In genomic region chr11:706957-707816, GRCh38 we compare ENCODE assay signal across 1 cellular context.
TF ChIP-seq lines count a peak whose summit lies in the region.

No MANE protein-coding gene starts in this region.

TF ChIP-seq in HepG2, 621 proteins besides CTCF, POLR2A, EP300 and RAD21 (continued from another document and continues in another):
- TF ChIP-seq RBM22 (optimal IDR thresholded peaks at IDR 0.05; ENCODE audit: low read length) (peak; percentile 51), ZNF784 (CRISPR knock-in tag; IDR thresholded peaks at IDR 0.05; ENCODE audit: borderline replicate concordance) (peak; percentile 13; the same call in 1 of the 2 replicates), ZNF136 (CRISPR knock-in tag; IDR thresholded peaks at IDR 0.05; ENCODE audit: low read depth) (peak; percentile 52; the same call in 1 of the 2 replicates), ZNF746 (CRISPR knock-in tag; IDR thresholded peaks at IDR 0.05) (peak; percentile 99), SMC3 (IDR thresholded peaks at IDR 0.05; ENCODE audit: low read length) (no peak), ZFYVE20 (CRISPR knock-in tag; IDR thresholded peaks at IDR 0.05; ENCODE audit: borderline replicate concordance, low read depth) (peak; percentile 17; the same call in 1 of the 2 replicates), ZNF598 (CRISPR knock-in tag; IDR thresholded peaks at IDR 0.05; ENCODE audit: borderline replicate concordance) (peak; percentile 49; the same call in 1 of the 2 replicates), ZFP41 (CRISPR knock-in tag; IDR thresholded peaks at IDR 0.05; ENCODE audit: borderline replicate concordance) (no peak), ZNF589 (CRISPR knock-in tag; conservative IDR thresholded peaks at IDR 0.05) (0 out of 2 replicates have a peak, but pooled peaks have one; percentile 45), ZNF138 (CRISPR knock-in tag; IDR thresholded peaks at IDR 0.05; ENCODE audit: low read depth) (0 out of 2 replicates have a peak, but pooled peaks have one; percentile 47), ATRX (CRISPR knock-in tag; IDR thresholded peaks at IDR 0.05; ENCODE audit: borderline replicate concordance) (no peak), HOXA3 (CRISPR knock-in tag; IDR thresholded peaks at IDR 0.05) (peak; percentile 59), ZNF12 (CRISPR knock-in tag; IDR thresholded peaks at IDR 0.05) (0 out of 2 replicates have a peak, but pooled peaks have one; percentile 60), CHCHD3 (CRISPR knock-in tag; IDR thresholded peaks at IDR 0.05) (peak; percentile 48; the same call in 1 of the 2 replicates), GATAD2A (CRISPR knock-in tag; IDR thresholded peaks at IDR 0.05) (peak; percentile 89), YEATS4 (CRISPR knock-in tag; IDR thresholded peaks at IDR 0.05; ENCODE audit: borderline replicate concordance) (peak; percentile 76), MED8 (CRISPR knock-in tag; IDR thresholded peaks at IDR 0.05; ENCODE audit: insufficient replicate concordance) (peak; percentile 93), MAFF (IDR thresholded peaks at IDR 0.05; ENCODE audit: low read depth, low read length) (no peak), ZNF264 (CRISPR knock-in tag; IDR thresholded peaks at IDR 0.05) (peak; percentile 62; the same call in 1 of the 2 replicates), ZNF883 (CRISPR knock-in tag; IDR thresholded peaks at IDR 0.05; ENCODE audit: not compliant biosample characterization) (peak; percentile 14), ZNF792 (CRISPR knock-in tag; IDR thresholded peaks at IDR 0.05) (peak; percentile 16; the same call in 1 of the 2 replicates), NR0B2 (CRISPR knock-in tag; IDR thresholded peaks at IDR 0.05) (peak; percentile 22; the same call in 1 of the 2 replicates), NBN (conservative IDR thresholded peaks at IDR 0.05) (no peak), SAP130 (CRISPR knock-in tag; IDR thresholded peaks at IDR 0.05; ENCODE audit: low read depth) (peak; percentile 84), ZBTB39 (CRISPR knock-in tag; IDR thresholded peaks at IDR 0.05) (peak; percentile 87; the same call in 1 of the 2 replicates), ZNF510 (CRISPR knock-in tag; IDR thresholded peaks at IDR 0.05; ENCODE audit: low read depth) (peak; percentile 73; the same call in 1 of the 2 replicates), TOPORS (CRISPR knock-in tag; IDR thresholded peaks at IDR 0.05) (no peak), ZSCAN29 (CRISPR knock-in tag; conservative IDR thresholded peaks at IDR 0.05) (peak; percentile 63), KMT2A (CRISPR knock-in tag; IDR thresholded peaks at IDR 0.05) (peak; percentile 18; the same call in 1 of the 2 replicates), ZNF296 (CRISPR knock-in tag; conservative IDR thresholded peaks at IDR 0.05) (peak; percentile 80), ZMYM4 (CRISPR knock-in tag; IDR thresholded peaks at IDR 0.05) (peak; percentile 73), DRAP1 (CRISPR knock-in tag; IDR thresholded peaks at IDR 0.05) (0 out of 2 replicates have a peak, but pooled peaks have one; percentile 49), STAG1 (CRISPR knock-in tag; IDR thresholded peaks at IDR 0.05) (0 out of 2 replicates have a peak, but pooled peaks have one; percentile 2), NFE2L2 (IDR thresholded peaks at IDR 0.05; ENCODE audit: low read length) (no peak), MIER3 (CRISPR knock-in tag; IDR thresholded peaks at IDR 0.05; ENCODE audit: borderline replicate concordance) (peak; percentile 18), KDM2A (CRISPR knock-in tag; IDR thresholded peaks at IDR 0.05; ENCODE audit: borderline replicate concordance, low read depth) (peak; percentile 73; the same call in 1 of the 2 replicates), BRF2 (CRISPR knock-in tag; IDR thresholded peaks at IDR 0.05) (0 out of 2 replicates have a peak, but pooled peaks have one; percentile 17), TBL1XR1 (IDR thresholded peaks at IDR 0.05; ENCODE audit: borderline replicate concordance, low read length, partially characterized antibody) (peak; percentile 86), HOXA7 (CRISPR knock-in tag; IDR thresholded peaks at IDR 0.05) (no peak), ZBTB25 (CRISPR knock-in tag; IDR thresholded peaks at IDR 0.05) (peak; percentile 73; the same call in 1 of the 2 replicates), ZNF34 (CRISPR knock-in tag; IDR thresholded peaks at IDR 0.05; ENCODE audit: borderline replicate concordance) (peak; percentile 70; the same call in 1 of the 2 replicates), SMAD3 (CRISPR knock-in tag; IDR thresholded peaks at IDR 0.05) (0 out of 2 replicates have a peak, but pooled peaks have one; percentile 72), NR2F6 (IDR thresholded peaks at IDR 0.05) (peak; percentile 94), NR2F6 (CRISPR knock-in tag; IDR thresholded peaks at IDR 0.05) (peak; percentile 97), GPN1 (CRISPR knock-in tag; IDR thresholded peaks at IDR 0.05; ENCODE audit: borderline replicate concordance) (no peak), ZNF563 (CRISPR knock-in tag; IDR thresholded peaks at IDR 0.05) (0 out of 2 replicates have a peak, but pooled peaks have one; percentile 38)
- TF ChIP-seq, protein P1, sequence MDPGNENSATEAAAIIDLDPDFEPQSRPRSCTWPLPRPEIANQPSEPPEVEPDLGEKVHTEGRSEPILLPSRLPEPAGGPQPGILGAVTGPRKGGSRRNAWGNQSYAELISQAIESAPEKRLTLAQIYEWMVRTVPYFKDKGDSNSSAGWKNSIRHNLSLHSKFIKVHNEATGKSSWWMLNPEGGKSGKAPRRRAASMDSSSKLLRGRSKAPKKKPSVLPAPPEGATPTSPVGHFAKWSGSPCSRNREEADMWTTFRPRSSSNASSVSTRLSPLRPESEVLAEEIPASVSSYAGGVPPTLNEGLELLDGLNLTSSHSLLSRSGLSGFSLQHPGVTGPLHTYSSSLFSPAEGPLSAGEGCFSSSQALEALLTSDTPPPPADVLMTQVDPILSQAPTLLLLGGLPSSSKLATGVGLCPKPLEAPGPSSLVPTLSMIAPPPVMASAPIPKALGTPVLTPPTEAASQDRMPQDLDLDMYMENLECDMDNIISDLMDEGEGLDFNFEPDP (CRISPR knock-in tag; conservative IDR thresholded peaks at IDR 0.05) = 0 out of 2 replicates have a peak, but pooled peaks have one; percentile 87
- TF ChIP-seq, protein P2, sequence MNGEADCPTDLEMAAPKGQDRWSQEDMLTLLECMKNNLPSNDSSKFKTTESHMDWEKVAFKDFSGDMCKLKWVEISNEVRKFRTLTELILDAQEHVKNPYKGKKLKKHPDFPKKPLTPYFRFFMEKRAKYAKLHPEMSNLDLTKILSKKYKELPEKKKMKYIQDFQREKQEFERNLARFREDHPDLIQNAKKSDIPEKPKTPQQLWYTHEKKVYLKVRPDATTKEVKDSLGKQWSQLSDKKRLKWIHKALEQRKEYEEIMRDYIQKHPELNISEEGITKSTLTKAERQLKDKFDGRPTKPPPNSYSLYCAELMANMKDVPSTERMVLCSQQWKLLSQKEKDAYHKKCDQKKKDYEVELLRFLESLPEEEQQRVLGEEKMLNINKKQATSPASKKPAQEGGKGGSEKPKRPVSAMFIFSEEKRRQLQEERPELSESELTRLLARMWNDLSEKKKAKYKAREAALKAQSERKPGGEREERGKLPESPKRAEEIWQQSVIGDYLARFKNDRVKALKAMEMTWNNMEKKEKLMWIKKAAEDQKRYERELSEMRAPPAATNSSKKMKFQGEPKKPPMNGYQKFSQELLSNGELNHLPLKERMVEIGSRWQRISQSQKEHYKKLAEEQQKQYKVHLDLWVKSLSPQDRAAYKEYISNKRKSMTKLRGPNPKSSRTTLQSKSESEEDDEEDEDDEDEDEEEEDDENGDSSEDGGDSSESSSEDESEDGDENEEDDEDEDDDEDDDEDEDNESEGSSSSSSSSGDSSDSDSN (CRISPR knock-in tag; IDR thresholded peaks at IDR 0.05) = peak; percentile 87
- TF ChIP-seq, protein P3, sequence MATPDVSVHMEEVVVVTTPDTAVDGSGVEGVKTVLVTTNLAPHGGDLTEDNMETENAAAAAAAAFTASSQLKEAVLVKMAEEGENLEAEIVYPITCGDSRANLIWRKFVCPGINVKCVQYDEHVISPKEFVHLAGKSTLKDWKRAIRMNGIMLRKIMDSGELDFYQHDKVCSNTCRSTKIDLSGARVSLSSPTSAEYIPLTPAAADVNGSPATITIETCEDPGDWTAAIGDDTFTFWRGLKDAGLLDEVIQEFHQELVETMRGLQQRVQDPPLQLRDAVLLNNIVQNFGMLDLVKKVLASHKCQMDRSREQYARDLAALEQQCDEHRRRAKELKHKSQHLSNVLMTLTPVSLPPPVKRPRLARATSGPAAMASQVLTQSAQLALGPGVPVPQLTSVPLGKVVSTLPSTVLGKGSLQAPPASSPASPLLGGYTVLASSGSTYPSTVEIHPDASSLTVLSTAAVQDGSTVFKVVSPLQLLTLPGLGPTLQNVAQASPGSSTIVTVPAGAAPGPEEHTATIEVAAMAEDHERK (CRISPR knock-in tag; IDR thresholded peaks at IDR 0.05; ENCODE audit: low read depth) = no peak
- TF ChIP-seq, protein P4, sequence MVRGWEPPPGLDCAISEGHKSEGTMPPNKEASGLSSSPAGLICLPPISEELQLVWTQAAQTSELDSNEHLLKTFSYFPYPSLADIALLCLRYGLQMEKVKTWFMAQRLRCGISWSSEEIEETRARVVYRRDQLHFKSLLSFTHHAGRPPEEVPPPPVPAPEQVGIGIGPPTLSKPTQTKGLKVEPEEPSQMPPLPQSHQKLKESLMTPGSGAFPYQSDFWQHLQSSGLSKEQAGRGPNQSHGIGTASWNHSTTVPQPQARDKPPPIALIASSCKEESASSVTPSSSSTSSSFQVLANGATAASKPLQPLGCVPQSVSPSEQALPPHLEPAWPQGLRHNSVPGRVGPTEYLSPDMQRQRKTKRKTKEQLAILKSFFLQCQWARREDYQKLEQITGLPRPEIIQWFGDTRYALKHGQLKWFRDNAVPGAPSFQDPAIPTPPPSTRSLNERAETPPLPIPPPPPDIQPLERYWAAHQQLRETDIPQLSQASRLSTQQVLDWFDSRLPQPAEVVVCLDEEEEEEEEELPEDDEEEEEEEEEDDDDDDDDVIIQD (CRISPR knock-in tag; IDR thresholded peaks at IDR 0.05; ENCODE audit: low read depth) = peak; percentile 46
- TF ChIP-seq, protein P5, sequence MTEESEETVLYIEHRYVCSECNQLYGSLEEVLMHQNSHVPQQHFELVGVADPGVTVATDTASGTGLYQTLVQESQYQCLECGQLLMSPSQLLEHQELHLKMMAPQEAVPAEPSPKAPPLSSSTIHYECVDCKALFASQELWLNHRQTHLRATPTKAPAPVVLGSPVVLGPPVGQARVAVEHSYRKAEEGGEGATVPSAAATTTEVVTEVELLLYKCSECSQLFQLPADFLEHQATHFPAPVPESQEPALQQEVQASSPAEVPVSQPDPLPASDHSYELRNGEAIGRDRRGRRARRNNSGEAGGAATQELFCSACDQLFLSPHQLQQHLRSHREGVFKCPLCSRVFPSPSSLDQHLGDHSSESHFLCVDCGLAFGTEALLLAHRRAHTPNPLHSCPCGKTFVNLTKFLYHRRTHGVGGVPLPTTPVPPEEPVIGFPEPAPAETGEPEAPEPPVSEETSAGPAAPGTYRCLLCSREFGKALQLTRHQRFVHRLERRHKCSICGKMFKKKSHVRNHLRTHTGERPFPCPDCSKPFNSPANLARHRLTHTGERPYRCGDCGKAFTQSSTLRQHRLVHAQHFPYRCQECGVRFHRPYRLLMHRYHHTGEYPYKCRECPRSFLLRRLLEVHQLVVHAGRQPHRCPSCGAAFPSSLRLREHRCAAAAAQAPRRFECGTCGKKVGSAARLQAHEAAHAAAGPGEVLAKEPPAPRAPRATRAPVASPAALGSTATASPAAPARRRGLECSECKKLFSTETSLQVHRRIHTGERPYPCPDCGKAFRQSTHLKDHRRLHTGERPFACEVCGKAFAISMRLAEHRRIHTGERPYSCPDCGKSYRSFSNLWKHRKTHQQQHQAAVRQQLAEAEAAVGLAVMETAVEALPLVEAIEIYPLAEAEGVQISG (CRISPR knock-in tag; IDR thresholded peaks at IDR 0.05) = peak; percentile 84
